In genomic region chr1:225944951-225945350, GRCh38 we compare ENCODE assay signal across 8 cellular contexts. TPM values are rescaled to one million over a fixed set of nuclear protein-coding genes. Genes with fewer than 3 reads are reported as not detected.
A peak's percentile ranks its signal among the peaks of the same experiment; 100 is the strongest.
DNase-seq lines count a peak whose midpoint lies in the region; ATAC-seq and TF ChIP-seq lines count a peak whose summit lies in the region.
"Had no signal": no experiment of that assay in that cellular context is flagged by ENCODE, and none has a peak within 500 bp of the region (broad histone marks: within the 10 kb centered on the region; RNA-seq: fewer than 3 reads in every experiment).

No MANE protein-coding gene starts in this region.

- TF ChIP-seq EP300 in suprapubic skin (IDR thresholded peaks at IDR 0.05), result no peak

- DNase-seq in NOMO-1 treated with dmso at 0.1 percent for 144 hours (lab: John Stamatoyannopoulos, UW; ENCODE audit: unreplicated experiment), result peak; percentile 60
- DNase-seq in nephron progenitor cell, result no peak
- no peak for DNase-seq in Ammon's horn (ENCODE audit: low spot score)
- DNase-seq in suprapubic skin (ENCODE audit: low spot score in 2 of 2), result no peak
- no peak for DNase-seq in right cardiac atrium
- DNase-seq: NCI-H1694 had no signal

- WGBS in suprapubic skin, result 89% methylated on average over 4 of the region's 7 CpGs
- WGBS in right cardiac atrium, result 83% methylated on average over 7 of the region's 7 CpGs

- H3K36me3 ChIP-seq in suprapubic skin, result no peaks in the 10 kb centered on the region

- no peak overlapping the region for H3K4me3 Mint-ChIP-seq in nephron progenitor cell

- intact Hi-C loops in right cardiac atrium (cut with DNase I), result no loop called here

- H3K9me3 Mint-ChIP-seq in nephron progenitor cell, result no peaks in the 10 kb centered on the region

- H3K4me1 ChIP-seq in suprapubic skin, result peaks cover 13% of the 10 kb centered on the region
- peaks cover 2% of the 10 kb centered on the region for H3K4me1 ChIP-seq in right cardiac atrium (ENCODE audit: control insufficient read depth, insufficient read depth, low read length)

- H3K4me1 Mint-ChIP-seq in nephron progenitor cell, result peaks cover 64% of the 10 kb centered on the region

- no peak overlapping the region for H3K27ac ChIP-seq in suprapubic skin
- no peak overlapping the region for H3K27ac ChIP-seq in right cardiac atrium (ENCODE audit: low read length)

- H3K27me3 ChIP-seq in suprapubic skin (no peaks in the 10 kb centered on the region), right cardiac atrium (ENCODE audit: control insufficient read depth, insufficient read depth) (no peaks in the 10 kb centered on the region)

- H3K9me3 ChIP-seq in suprapubic skin (no peaks in the 10 kb centered on the region), right cardiac atrium (ENCODE audit: control insufficient read depth, low read length) (no peaks in the 10 kb centered on the region)

- H3K4me3 ChIP-seq in suprapubic skin (no peak overlapping the region), right cardiac atrium (ENCODE audit: low read length) (no peak overlapping the region)

- peaks cover 3% of the 10 kb centered on the region for H3K27me3 Mint-ChIP-seq in nephron progenitor cell (ENCODE audit: low read depth, poor library complexity)

- peak overlapping the region; percentile 78 for H3K27ac Mint-ChIP-seq in nephron progenitor cell

- H3K36me3 Mint-ChIP-seq in nephron progenitor cell (ENCODE audit: low read depth), result no peaks in the 10 kb centered on the region

- ATAC-seq in GM18907 (IDR thresholded peaks at IDR 0.05; ENCODE audit: unreplicated experiment), result peak; percentile 66
- peak; percentile 60 for ATAC-seq in HG02642 (IDR thresholded peaks at IDR 0.05; ENCODE audit: poor library complexity, unreplicated experiment)
- ATAC-seq in right cardiac atrium, result no peak

- no peak for TF ChIP-seq POLR2A in suprapubic skin (IDR thresholded peaks at IDR 0.05)

- TF ChIP-seq CTCF in nephron progenitor cell (IDR thresholded peaks at IDR 0.05) (no peak), suprapubic skin (IDR thresholded peaks at IDR 0.05) (no peak)

RNA-seq across cellular contexts. Expression of gene LEFTY2, which starts 3.9 kb away (rescaled TPM):
- total RNA-seq in suprapubic skin (under 1 TPM in 1 of 4 donors, not detected in 3; 0.26 TPM), right cardiac atrium (1 to 10 TPM in 3 of 4 donors, under 1 TPM in 1; 0.60 to 2.1 (median 1.1) TPM)
- polyA plus RNA-seq in right cardiac atrium, result 0.59 TPM

RNA-seq across cellular contexts. Expression of gene PYCR2, which starts 20.9 kb away (rescaled TPM):
- total RNA-seq in suprapubic skin (10 to 100 TPM; 28.8 to 53.8 (median 43.3) TPM), right cardiac atrium (10 to 100 TPM; 57.4 to 72.0 (median 62.3) TPM)
- polyA plus RNA-seq in right cardiac atrium, result 76.9 TPM

RNA-seq across cellular contexts. Expression of gene SDE2, which starts 54.2 kb away (rescaled TPM):
- 10 to 100 TPM; 19.7 to 37.2 (median 26.5) TPM for total RNA-seq in suprapubic skin
- 10 to 100 TPM; 12.2 to 18.3 (median 12.7) TPM for total RNA-seq in right cardiac atrium
- 9.4 TPM for polyA plus RNA-seq in right cardiac atrium

RNA-seq across cellular contexts. Expression of gene LEFTY1, which starts 56.0 kb away (rescaled TPM):
- total RNA-seq in suprapubic skin (not detected), right cardiac atrium (under 1 TPM; 0.24 to 0.54 (median 0.49) TPM)
- polyA plus RNA-seq in right cardiac atrium, result 0.11 TPM

Comparison
In these comparisons a context has a peak if more than half of its experiments do, and no peak if none do; other contexts are left out.
1. ATAC-seq: peak in GM18907 (single experiment) and HG02642 (single experiment); none in right cardiac atrium (0 of 2).